23 cellular contexts compared by ENCODE assay signal in the genomic region with DNA sequence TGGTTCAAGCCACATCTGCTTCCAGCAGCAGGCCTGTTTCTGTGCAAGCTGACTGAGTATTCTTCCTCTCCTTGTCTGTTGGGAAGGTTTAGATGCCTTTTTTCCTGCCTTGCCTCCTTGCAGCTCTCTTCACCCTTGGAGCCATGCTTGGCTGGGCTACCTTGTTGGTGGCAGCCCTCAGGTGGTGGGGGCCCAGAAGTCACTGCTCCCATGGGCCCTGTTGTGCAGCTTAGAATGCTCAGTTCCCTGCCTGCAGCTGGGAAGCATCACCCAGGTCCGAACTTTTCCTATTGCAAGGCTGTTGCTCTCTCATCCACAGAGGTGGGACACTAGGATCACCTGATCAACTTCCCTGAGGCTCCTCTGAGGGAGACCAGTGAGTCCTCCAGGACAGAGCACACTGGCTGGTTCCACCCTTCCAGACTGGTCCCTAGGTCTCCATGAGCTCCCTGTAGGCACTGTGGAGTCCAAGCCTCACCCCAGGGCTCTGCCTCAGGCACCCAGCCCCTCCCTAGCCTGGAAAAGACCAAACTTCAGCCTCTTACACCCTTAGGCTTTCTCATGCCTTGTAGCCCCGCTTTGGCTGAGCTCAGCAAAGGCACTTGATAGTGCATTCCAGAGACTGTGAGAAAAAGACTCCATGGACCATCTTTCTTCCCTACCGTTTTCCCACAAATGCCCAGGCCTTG.
DNase-seq lines count a peak whose midpoint lies in the region; ATAC-seq, FAIRE-seq and TF ChIP-seq lines count a peak whose summit lies in the region.
"Had no signal": no experiment of that assay in that cellular context is flagged by ENCODE, and none has a peak within 500 bp of the region (broad histone marks: within the 10 kb centered on the region; RNA-seq: fewer than 3 reads in every experiment).

No MANE protein-coding gene starts in this region.

- H4K20me1 ChIP-seq in HepG2 (ENCODE audit: insufficient read depth, low read length) (no peaks in the 10 kb centered on the region), PC-9 (ENCODE audit: insufficient read depth) (no peaks in the 10 kb centered on the region)

- H2BK15ac ChIP-seq in neuronal stem cell (ENCODE audit: low read length), result peak overlapping the region; percentile 34

- no peak overlapping the region for H3K4me3 Mint-ChIP-seq in chondrocyte (ENCODE audit: unreplicated experiment)
- H3K4me3 Mint-ChIP-seq: CD4-positive, CD25-positive, alpha-beta regulatory T cell; CD8-positive, alpha-beta memory T cell; IgD-negative memory B cell had no signal

- no peak for TF ChIP-seq EP300 in HepG2 (IDR thresholded peaks at IDR 0.05; ENCODE audit: low read depth in 2 of 2, low read length in 2 of 2)
- TF ChIP-seq EP300 in HepG2 (CRISPR knock-in tag; IDR thresholded peaks at IDR 0.05; ENCODE audit: borderline replicate concordance), result no peak

- H3K4me3 ChIP-seq in HepG2 (replicated peaks in 1 of 3; ENCODE audit: insufficient read depth in 1 of 3, low read depth in 2 of 3, low read length in 3 of 3) (no peak overlapping the region), neuronal stem cell (ENCODE audit: low read length in 2 of 2) (no peak overlapping the region), PC-9 (no peak overlapping the region)
- H3K4me3 ChIP-seq: GM12878, GM23248 had no signal

- H3K9me3 Mint-ChIP-seq in chondrocyte (ENCODE audit: low read depth), result peaks cover 4% of the 10 kb centered on the region

- no peaks in the 10 kb centered on the region for H3K9me2 ChIP-seq in PC-9 (ENCODE audit: insufficient read depth)

- in situ Hi-C loops in HepG2 (cut with HindIII; ENCODE audit: extremely low pct_ligation_motif_present, low pct_unique_long_range_greater_than_20kb), result no loop called here

- TF ChIP-seq POLR2A in HepG2 (IDR thresholded peaks at IDR 0.05; ENCODE audit: insufficient read depth in 1 of 2, low read depth in 2 of 2, low read length in 2 of 2), result no peak

- no peak for TF ChIP-seq CTCF in HepG2 (CRISPR knock-in tag; IDR thresholded peaks at IDR 0.05)
- no peak for TF ChIP-seq CTCF in chondrocyte (IDR thresholded peaks at IDR 0.05)
- no peak for TF ChIP-seq CTCF in PC-9 (conservative IDR thresholded peaks at IDR 0.05)

- POLR2A ChIA-PET in HepG2 (lab: Yijun Ruan, JAX), result interaction anchor here (1.0 to 2.9 kb wide), 5 partner anchors 13 to 148 kb away, joined by 3 to 12 read pairs (median 3); no protein-coding TSS in a partner anchor
- POLR2A ChIA-PET in PC-9 (lab: Charles Lee; ENCODE audit: unreplicated experiment), result no interaction called here

- intact Hi-C loops in HepG2 (cut with micrococcal nuclease; ENCODE audit: unreplicated experiment), result no loop called here
- intact Hi-C loops in PC-9 (cut with micrococcal nuclease; ENCODE audit: unreplicated experiment), result no loop called here

- H4K8ac ChIP-seq in neuronal stem cell (ENCODE audit: low read depth, low read length), result no peak overlapping the region

- no peaks in the 10 kb centered on the region for H3F3A ChIP-seq in PC-9 (ENCODE audit: insufficient read depth, low read depth)

- H2BK120ac ChIP-seq in neuronal stem cell (ENCODE audit: low read depth, low read length), result no peak overlapping the region

- ATAC-seq in HepG2, result no peak
- ATAC-seq: GM12878, HCT116 had no signal

- H3K14ac ChIP-seq in neuronal stem cell (ENCODE audit: low read length), result no peak overlapping the region

- CTCF ChIA-PET in HepG2 (lab: Yijun Ruan, JAX; ENCODE audit: low intra/inter-chr PET ratio, low total read pairs) (no interaction called here), PC-9 (lab: Charles Lee) (no interaction called here)

- H3K36me3 ChIP-seq in HepG2 (replicated peaks in 1 of 2; ENCODE audit: control insufficient read depth in 1 of 2, insufficient read depth in 2 of 2, low read length in 2 of 2) (no peaks in the 10 kb centered on the region), neuronal stem cell (replicated peaks in 1 of 2; ENCODE audit: control insufficient read depth in 2 of 2, insufficient read depth in 2 of 2, low read length in 2 of 2) (no peaks in the 10 kb centered on the region), PC-9 (ENCODE audit: low read depth) (no peaks in the 10 kb centered on the region)
- H3K36me3 ChIP-seq: BE2C had no signal

- H3K9me3 ChIP-seq in HepG2 (ENCODE audit: low read length) (peaks cover 7% of the 10 kb centered on the region), neuronal stem cell (replicated peaks in 1 of 2; ENCODE audit: control insufficient read depth in 2 of 2, insufficient read depth in 1 of 2, low read depth in 1 of 2, low read length in 2 of 2) (peaks cover 2 to 9% of the 10 kb centered on the region in 2 donors), PC-9 (ENCODE audit: insufficient read depth, low read depth) (peaks cover 11% of the 10 kb centered on the region; the same call in 1 of the 2 replicates)
- H3K9me3 ChIP-seq: BE2C had no signal

- no peak overlapping the region for H3K23ac ChIP-seq in neuronal stem cell (ENCODE audit: low read depth, low read length, poor library complexity)

- H2BK5ac ChIP-seq in neuronal stem cell (ENCODE audit: low read length), result no peak overlapping the region

- BruUV-seq in HepG2 (replicated peaks; lab: Mats Ljungman, UMichigan), result no TSS peak
- no TSS peak for BruUV-seq in PC-9 (replicated peaks; lab: Mats Ljungman, UMichigan)

- H3K27ac ChIP-seq in HepG2 (ENCODE audit: extremely low read length, insufficient read depth, low read length), result no peak overlapping the region
- no peak overlapping the region for H3K27ac ChIP-seq in neuronal stem cell (replicated peaks; ENCODE audit: low read length)
- no peak overlapping the region for H3K27ac ChIP-seq in PC-9
- H3K27ac ChIP-seq: GM23248 had no signal

- no peak overlapping the region for H2AK5ac ChIP-seq in neuronal stem cell (ENCODE audit: low read depth, low read length)

- H3K9ac ChIP-seq in HepG2 (ENCODE audit: insufficient read depth, low read depth, low read length) (no peak overlapping the region), neuronal stem cell (ENCODE audit: low read depth, low read length, poor library complexity) (no peak overlapping the region)
- H3K9ac ChIP-seq: GM23248 had no signal

- H3K27ac Mint-ChIP-seq in chondrocyte (ENCODE audit: unreplicated experiment), result no peak overlapping the region
- H3K27ac Mint-ChIP-seq: CD4-positive, CD25-positive, alpha-beta regulatory T cell; CD8-positive, alpha-beta memory T cell; IgD-negative memory B cell had no signal

- H3K4me1 Mint-ChIP-seq in chondrocyte (ENCODE audit: low read depth), result no peaks in the 10 kb centered on the region
- H3K4me1 Mint-ChIP-seq: CD4-positive, CD25-positive, alpha-beta regulatory T cell; CD8-positive, alpha-beta memory T cell; IgD-negative memory B cell had no signal

- H3K36me3 Mint-ChIP-seq in chondrocyte (ENCODE audit: low read depth), result peaks cover 3% of the 10 kb centered on the region
- H3K36me3 Mint-ChIP-seq: CD4-positive, CD25-positive, alpha-beta regulatory T cell; IgD-negative memory B cell had no signal

- FAIRE-seq in HepG2 (lab: Jason Lieb, UNC), result no peak
- FAIRE-seq: A204.1, GM12878, HTR-8/SVneo had no signal

- H3K79me2 ChIP-seq in HepG2 (ENCODE audit: insufficient read depth, low read length), result no peaks in the 10 kb centered on the region
- no peaks in the 10 kb centered on the region for H3K79me2 ChIP-seq in PC-9 (ENCODE audit: low read depth)

- no peaks in the 10 kb centered on the region for H3K79me1 ChIP-seq in neuronal stem cell (ENCODE audit: low read depth, low read length)

- H3K4me1 ChIP-seq in HepG2 (ENCODE audit: insufficient read depth, low read length) (peaks cover 45% of the 10 kb centered on the region), neuronal stem cell (ENCODE audit: control insufficient read depth in 2 of 2, insufficient read depth in 1 of 2, low read depth in 1 of 2, low read length in 2 of 2) (peaks cover 3 to 7% of the 10 kb centered on the region in 2 donors), PC-9 (replicated peaks; ENCODE audit: insufficient read depth) (no peaks in the 10 kb centered on the region)
- H3K4me1 ChIP-seq: BE2C had no signal

- no peak for TF ChIP-seq RAD21 in HepG2 (CRISPR knock-in tag; IDR thresholded peaks at IDR 0.05)

- H4K91ac ChIP-seq in neuronal stem cell (ENCODE audit: low read depth, low read length, poor library complexity), result no peak overlapping the region

- H3K4me2 ChIP-seq in HepG2 (ENCODE audit: low read depth, low read length) (no peak overlapping the region), neuronal stem cell (ENCODE audit: insufficient read depth, low read length, poor library complexity, severe bottlenecking) (no peak overlapping the region), PC-9 (no peak overlapping the region)

- peak; percentile 33 for DNase-seq in ecto neural progenitor cell (ENCODE audit: low spot score)
- no peak for DNase-seq in HepG2 (ENCODE audit: low spot score)
- DNase-seq in neuronal stem cell (ENCODE audit: low spot score), result no peak
- DNase-seq in middle frontal gyrus (ENCODE audit: extremely low spot score, low spot score), result no peak
- no peak for DNase-seq in chondrocyte (ENCODE audit: low spot score)
- DNase-seq in PC-9, result no peak
- DNase-seq: ACHN; BE2C; C1 segment of cervical spinal cord; CD4-positive, CD25-positive, alpha-beta regulatory T cell; CD8-positive, alpha-beta memory T cell; COR-L47; DMS 273 treated with DMSO at 0.1 percent for 48 hours; DMS53; DND-41; EL; GM23248; H7 had no signal

- H3K4ac ChIP-seq in neuronal stem cell (ENCODE audit: low read length), result no peak overlapping the region

- H3K18ac ChIP-seq in neuronal stem cell (ENCODE audit: low read length), result peak overlapping the region; percentile 63

- WGBS in HepG2 (ENCODE audit: low lambda C conversion rate), result 97% methylated on average over 3 of the region's 3 CpGs
- WGBS in neuronal stem cell (ENCODE audit: extremely low coverage in 2 of 2, insufficient read length in 2 of 2, insufficient replicate concordance in 1 of 2), 2 donors, result no CpG with 5 or more reads among the region's 3 CpGs

- H2BK12ac ChIP-seq in neuronal stem cell (ENCODE audit: low read length), result no peak overlapping the region

- H2AFZ ChIP-seq in HepG2 (ENCODE audit: low read length), result no peak overlapping the region
- no peak overlapping the region for H2AFZ ChIP-seq in neuronal stem cell (ENCODE audit: low read length)
- H2AFZ ChIP-seq in PC-9, result no peak overlapping the region
- H2AFZ ChIP-seq: GM23248 had no signal

- no peaks in the 10 kb centered on the region for H3K27me3 ChIP-seq in HepG2 (ENCODE audit: control insufficient read depth in 1 of 2, insufficient read depth in 2 of 2, low read length in 2 of 2)
- H3K27me3 ChIP-seq in neuronal stem cell (ENCODE audit: control insufficient read depth in 3 of 3, insufficient read depth in 3 of 3, low read depth in 1 of 3, low read length in 3 of 3), result no peaks in the 10 kb centered on the region
- no peaks in the 10 kb centered on the region for H3K27me3 ChIP-seq in PC-9 (ENCODE audit: insufficient read depth, low read depth)
- H3K27me3 ChIP-seq: BE2C had no signal

- no peaks in the 10 kb centered on the region for H3K27me3 Mint-ChIP-seq in chondrocyte (ENCODE audit: low read depth)
